ENCODE assay signal across 27 cellular contexts in the genomic region with DNA sequence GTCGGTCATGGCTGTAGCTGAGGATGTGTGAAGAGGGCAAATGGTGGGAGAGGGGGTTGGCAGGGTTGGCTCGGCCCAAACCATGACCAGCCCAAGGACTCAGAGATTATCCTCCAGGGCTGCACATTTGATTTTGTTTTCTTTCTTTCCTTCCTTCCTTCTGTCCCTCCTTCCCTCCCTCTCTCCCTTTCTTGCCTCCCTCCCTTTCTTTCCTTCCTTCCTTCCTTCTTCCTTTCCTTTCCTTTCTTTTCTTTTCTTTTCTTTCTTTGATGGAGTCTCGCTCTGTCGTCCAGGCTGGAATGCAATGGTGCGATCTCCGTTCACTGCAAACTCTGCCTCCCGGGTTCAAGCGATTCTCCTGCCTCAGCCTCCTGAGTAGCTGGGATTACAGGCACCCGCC. TPM values are rescaled to one million over a fixed set of nuclear protein-coding genes. Genes with fewer than 3 reads are reported as not detected.
DNase-seq lines count a peak whose midpoint lies in the region; ATAC-seq, FAIRE-seq and TF ChIP-seq lines count a peak whose summit lies in the region.
"Had no signal": no experiment of that assay in that cellular context is flagged by ENCODE, and none has a peak within 500 bp of the region (broad histone marks: within the 10 kb centered on the region; RNA-seq: fewer than 3 reads in every experiment).

No MANE protein-coding gene starts in this region.

- no peak for TF ChIP-seq CTCF in H9 (conservative IDR thresholded peaks at IDR 0.05)
- no peak for TF ChIP-seq CTCF in RWPE1 (conservative IDR thresholded peaks at IDR 0.05; ENCODE audit: low read depth)
- no peak for TF ChIP-seq CTCF in osteoblast (IDR thresholded peaks at IDR 0.05; ENCODE audit: extremely low read depth, low read depth, low read length)
- TF ChIP-seq CTCF in left lung (IDR thresholded peaks at IDR 0.05) = no peak

- H3K79me2 ChIP-seq in H9 (ENCODE audit: insufficient read depth, low read length) (no peaks in the 10 kb centered on the region), osteoblast (ENCODE audit: insufficient read depth, low read length) (no peaks in the 10 kb centered on the region)

- H3K27me3 ChIP-seq in H9 (ENCODE audit: insufficient read depth, low read length) = no peaks in the 10 kb centered on the region
- no peaks in the 10 kb centered on the region for H3K27me3 ChIP-seq in osteoblast (ENCODE audit: insufficient read depth, low read length)
- no peaks in the 10 kb centered on the region for H3K27me3 ChIP-seq in left lung
- H3K27me3 ChIP-seq: BE2C, BLaER1 had no signal

- no peak overlapping the region for H2AFZ ChIP-seq in H9 (ENCODE audit: low read length)
- H2AFZ ChIP-seq in osteoblast (ENCODE audit: low read length) = no peak overlapping the region

- CTCF ChIA-PET in RWPE1 (lab: Yijun Ruan, JAX) = no interaction called here
- CTCF ChIA-PET in activated naive CD4-positive, alpha-beta T cell treated with anti-CD3 and anti-CD28 coated beads for 36 hours (lab: Charles Lee) = no interaction called here

- no peak overlapping the region for H4K8ac ChIP-seq in H9 (replicated peaks; ENCODE audit: insufficient read length, low read depth, low read length)

- H3K4me3 ChIP-seq in osteoblast (ENCODE audit: insufficient read depth, low read length) (no peak overlapping the region), left lung (no peak overlapping the region)
- H3K4me3 ChIP-seq: BLaER1, GM12878 had no signal

- H3K4me3 Mint-ChIP-seq in H9 = no peak overlapping the region
- H3K4me3 Mint-ChIP-seq in dendritic cell treated with granulocyte-macrophage colony-stimulating factor and Interleukin-4, amounts not matched to agents 40 ng/mL and 50 ng/mL, for 4 days = no peak overlapping the region
- H3K4me3 Mint-ChIP-seq in activated naive CD4-positive, alpha-beta T cell treated with anti-CD3 and anti-CD28 coated beads for 36 hours = no peak overlapping the region
- H3K4me3 Mint-ChIP-seq: CD14-positive monocyte; CD8-positive, alpha-beta memory T cell had no signal

- no peak overlapping the region for H3K18ac ChIP-seq in H9 (ENCODE audit: insufficient read length, low read depth, low read length)

- no peak overlapping the region for H3K27ac ChIP-seq in H9 (ENCODE audit: insufficient read length, low read depth, low read length)
- peak overlapping the region; percentile 39; the same call in 1 of the 2 replicates for H3K27ac ChIP-seq in RWPE1
- H3K27ac ChIP-seq in osteoblast (ENCODE audit: low read depth, low read length) = no peak overlapping the region
- H3K27ac ChIP-seq in left lung = no peak overlapping the region
- H3K27ac ChIP-seq: BLaER1 had no signal

- H3K4me2 ChIP-seq in H9 (ENCODE audit: insufficient read depth, insufficient read length, low read length) = no peak overlapping the region
- no peak overlapping the region for H3K4me2 ChIP-seq in osteoblast (ENCODE audit: insufficient read depth, low read length)
- H3K4me2 ChIP-seq: BLaER1 had no signal

- no peaks in the 10 kb centered on the region for H4K20me1 ChIP-seq in H9 (ENCODE audit: control insufficient read depth, insufficient read depth, insufficient read length)
- no peaks in the 10 kb centered on the region for H4K20me1 ChIP-seq in osteoblast (ENCODE audit: insufficient read depth, low read length)
- H4K20me1 ChIP-seq: BLaER1 had no signal

- no peak overlapping the region for H4K5ac ChIP-seq in H9 (ENCODE audit: insufficient read length, low read depth, low read length)

- no peak overlapping the region for H4K91ac ChIP-seq in H9 (ENCODE audit: insufficient read length, low read depth, low read length)

- POLR2A ChIA-PET in RWPE1 (lab: Yijun Ruan, JAX; ENCODE audit: low non-redundant PET) = no interaction called here

- no peak for FAIRE-seq in GM19239 (lab: Jason Lieb, UNC)
- FAIRE-seq: A204.1, D721Med, GM12878, GM12892, GM18507 had no signal

- no peak overlapping the region for H3K4ac ChIP-seq in H9 (ENCODE audit: low read depth, low read length)

- H3K23me2 ChIP-seq in H9 (ENCODE audit: insufficient read length, low read depth, low read length, poor library complexity, severe bottlenecking) = no peaks in the 10 kb centered on the region

- H3K9ac ChIP-seq in H9 (ENCODE audit: extremely low read depth, insufficient read length, low read length) = no peak overlapping the region
- H3K9ac ChIP-seq: BLaER1 had no signal

- ATAC-seq in left lung = no peak
- ATAC-seq: GM12878 had no signal

- H3K27ac Mint-ChIP-seq in H9 = peak overlapping the region in 2 of 3 experiments; percentile 24 to 45; a peak in 2 of 7 replicates
- H3K27ac Mint-ChIP-seq in dendritic cell treated with granulocyte-macrophage colony-stimulating factor and Interleukin-4, amounts not matched to agents 40 ng/mL and 50 ng/mL, for 4 days = peak overlapping the region; percentile 50
- H3K27ac Mint-ChIP-seq in activated naive CD4-positive, alpha-beta T cell treated with anti-CD3 and anti-CD28 coated beads for 36 hours = no peak overlapping the region
- H3K27ac Mint-ChIP-seq: CD4-positive, alpha-beta memory T cell; CD8-positive, alpha-beta memory T cell had no signal

- no peak for DNase-seq in H9
- no peak for DNase-seq in RWPE1 (ENCODE audit: low spot score)
- DNase-seq in osteoblast (ENCODE audit: insufficient read length, low spot score, missing footprints) = peak; percentile 31
- DNase-seq in GM19239 (ENCODE audit: insufficient read length, low spot score) = no peak
- no peak for DNase-seq in left lung
- DNase-seq in HK-2 (ENCODE audit: unreplicated experiment) = no peak
- DNase-seq in activated naive CD4-positive, alpha-beta T cell treated with anti-CD3 and anti-CD28 coated beads for 36 hours = no peak
- DNase-seq: 8988T; ACHN; BE2C; C1 segment of cervical spinal cord; CD4-positive, alpha-beta memory T cell; CD4-positive, CD25-positive, alpha-beta regulatory T cell; CD8-positive, alpha-beta memory T cell; COR-L47; DMS79; DND-41; EL; GDM1 had no signal

- no peak overlapping the region for H3K23ac ChIP-seq in H9 (ENCODE audit: insufficient read length, low read depth, low read length)

- H3K4me1 Mint-ChIP-seq in H9 = peaks cover 21 to 31% of the 10 kb centered on the region in 2 experiments
- H3K4me1 Mint-ChIP-seq in dendritic cell treated with granulocyte-macrophage colony-stimulating factor and Interleukin-4, amounts not matched to agents 40 ng/mL and 50 ng/mL, for 4 days (ENCODE audit: low read depth) = peaks cover 48% of the 10 kb centered on the region
- H3K4me1 Mint-ChIP-seq in activated naive CD4-positive, alpha-beta T cell treated with anti-CD3 and anti-CD28 coated beads for 36 hours (ENCODE audit: low read depth) = peaks cover 2% of the 10 kb centered on the region
- H3K4me1 Mint-ChIP-seq: CD4-positive, CD25-positive, alpha-beta regulatory T cell; CD8-positive, alpha-beta memory T cell had no signal

- no peak overlapping the region for H2BK20ac ChIP-seq in H9 (ENCODE audit: low read depth, low read length, poor library complexity, severe bottlenecking)

- intact Hi-C loops in dendritic cell treated with granulocyte-macrophage colony-stimulating factor and Interleukin-4, amounts not matched to agents 40 ng/mL and 50 ng/mL, for 4 days (cut with micrococcal nuclease) = no loop called here
- intact Hi-C loops in left lung (cut with DNase I) = no loop called here
- intact Hi-C loops in activated naive CD4-positive, alpha-beta T cell treated with anti-CD3 and anti-CD28 coated beads for 36 hours (cut with micrococcal nuclease) = no loop called here

- WGBS in H9 (ENCODE audit: extremely low coverage, insufficient read length, low lambda C conversion rate) = no CpG with 5 or more reads among the region's 9 CpGs

- H3K56ac ChIP-seq in H9 (ENCODE audit: insufficient read length, low read depth, low read length) = no peak overlapping the region

- H2BK5ac ChIP-seq in H9 (ENCODE audit: insufficient read length, low read length) = no peak overlapping the region

- H3K9me3 ChIP-seq in H9 (ENCODE audit: control insufficient read depth, low read depth, low read length) (no peaks in the 10 kb centered on the region), osteoblast (ENCODE audit: low read depth, low read length) (no peaks in the 10 kb centered on the region), left lung (no peaks in the 10 kb centered on the region)
- H3K9me3 ChIP-seq: BE2C, BLaER1 had no signal

- H3T11ph ChIP-seq in H9 (ENCODE audit: low read length) = no peak overlapping the region

- H3K27me3 Mint-ChIP-seq in H9 (ENCODE audit: low read depth) = no peaks in the 10 kb centered on the region
- H3K27me3 Mint-ChIP-seq in dendritic cell treated with granulocyte-macrophage colony-stimulating factor and Interleukin-4, amounts not matched to agents 40 ng/mL and 50 ng/mL, for 4 days = no peaks in the 10 kb centered on the region
- H3K27me3 Mint-ChIP-seq in activated naive CD4-positive, alpha-beta T cell treated with anti-CD3 and anti-CD28 coated beads for 36 hours (ENCODE audit: low read depth) = no peaks in the 10 kb centered on the region
- H3K27me3 Mint-ChIP-seq: CD4-positive, alpha-beta memory T cell; CD4-positive, CD25-positive, alpha-beta regulatory T cell; CD8-positive, alpha-beta memory T cell had no signal

- no peak overlapping the region for H2BK15ac ChIP-seq in H9 (ENCODE audit: low read depth, low read length)

- no peaks in the 10 kb centered on the region for H3K79me1 ChIP-seq in H9 (ENCODE audit: insufficient read depth, low read depth, low read length, poor library complexity, severe bottlenecking)

- no peaks in the 10 kb centered on the region; a peak in 1 of 5 replicates for H3K9me3 Mint-ChIP-seq in H9
- H3K9me3 Mint-ChIP-seq in dendritic cell treated with granulocyte-macrophage colony-stimulating factor and Interleukin-4, amounts not matched to agents 40 ng/mL and 50 ng/mL, for 4 days = no peaks in the 10 kb centered on the region
- no peaks in the 10 kb centered on the region for H3K9me3 Mint-ChIP-seq in activated naive CD4-positive, alpha-beta T cell treated with anti-CD3 and anti-CD28 coated beads for 36 hours
- H3K9me3 Mint-ChIP-seq: CD14-positive monocyte; CD4-positive, alpha-beta memory T cell; CD8-positive, alpha-beta memory T cell had no signal

- H3K36me3 ChIP-seq in osteoblast (ENCODE audit: insufficient read depth, low read length) = no peaks in the 10 kb centered on the region
- H3K36me3 ChIP-seq in left lung = no peaks in the 10 kb centered on the region
- H3K36me3 ChIP-seq: BE2C, BLaER1 had no signal

- H2BK12ac ChIP-seq in H9 (ENCODE audit: insufficient read length, low read depth, low read length) = no peak overlapping the region

- peaks cover 5% of the 10 kb centered on the region; the same call in 1 of the 2 replicates for H3K4me1 ChIP-seq in H9 (ENCODE audit: insufficient read depth, low read length)
- no peaks in the 10 kb centered on the region for H3K4me1 ChIP-seq in osteoblast (ENCODE audit: insufficient read depth, low read length)
- H3K4me1 ChIP-seq in left lung = peaks cover 0 to 15% of the 10 kb centered on the region in 2 donors
- H3K4me1 ChIP-seq: BE2C had no signal

- H2BK120ac ChIP-seq in H9 (ENCODE audit: low read depth, low read length, poor library complexity, severe bottlenecking) = no peak overlapping the region

- no peak overlapping the region for H2AK5ac ChIP-seq in H9 (ENCODE audit: insufficient read length, low read length)

- no peak overlapping the region for H3K14ac ChIP-seq in H9 (ENCODE audit: insufficient read depth, low read length)

- no peaks in the 10 kb centered on the region; a peak in 1 of 7 replicates for H3K36me3 Mint-ChIP-seq in H9 (ENCODE audit: insufficient read depth in 1 of 3, low read depth in 3 of 3)
- peaks cover 7% of the 10 kb centered on the region for H3K36me3 Mint-ChIP-seq in dendritic cell treated with granulocyte-macrophage colony-stimulating factor and Interleukin-4, amounts not matched to agents 40 ng/mL and 50 ng/mL, for 4 days (ENCODE audit: low read depth)
- no peaks in the 10 kb centered on the region for H3K36me3 Mint-ChIP-seq in activated naive CD4-positive, alpha-beta T cell treated with anti-CD3 and anti-CD28 coated beads for 36 hours (ENCODE audit: low read depth)
- H3K36me3 Mint-ChIP-seq: CD4-positive, alpha-beta memory T cell; CD4-positive, CD25-positive, alpha-beta regulatory T cell had no signal

RNA-seq across cellular contexts. Expression of a gene that starts 3.8 kb away (rescaled TPM):
- total RNA-seq in H9 (2021) = 14.8 and 16.4 TPM in 2 replicates
- total RNA-seq in osteoblast = 0.88 and 1.1 TPM in 2 replicates
- 1 to 10 TPM in 1 of 2 donors, under 1 TPM in 1; 0.76 to 1.8 TPM for total RNA-seq in left lung
- total RNA-seq in activated naive CD4-positive, alpha-beta T cell treated with anti-CD3 and anti-CD28 coated beads for 36 hours = under 1 TPM; 0.57 to 0.62 TPM
- total RNA-seq: CD4-positive, alpha-beta memory T cell; CD4-positive, CD25-positive, alpha-beta regulatory T cell had no signal

RNA-seq across cellular contexts. Expression of a gene that starts 19.0 kb away (rescaled TPM):
- total RNA-seq in H9 (2021) (1.3 TPM in 2 replicates), osteoblast (3.5 and 6.2 TPM in 2 replicates), left lung (1 to 10 TPM; 2.9 to 3.3 TPM)
- 10 to 100 TPM; 26.6 to 32.6 TPM for total RNA-seq in activated naive CD4-positive, alpha-beta T cell treated with anti-CD3 and anti-CD28 coated beads for 36 hours

RNA-seq across cellular contexts. Expression of a gene that starts 46.9 kb away (rescaled TPM):
- total RNA-seq in H9 (2021) (241 and 243 TPM in 2 replicates), osteoblast (99.9 and 121 TPM in 2 replicates), left lung (100 to 1,000 TPM; 116 to 160 TPM)
- 10 to 100 TPM; 95.3 to 96.9 TPM for total RNA-seq in activated naive CD4-positive, alpha-beta T cell treated with anti-CD3 and anti-CD28 coated beads for 36 hours

RNA-seq across cellular contexts. Expression of a gene that starts 55.8 kb away (rescaled TPM):
- 43.1 and 48.8 TPM in 2 replicates for total RNA-seq in H9 (2021)
- 11.5 and 14.5 TPM in 2 replicates for total RNA-seq in osteoblast
- total RNA-seq in left lung = 10 to 100 TPM; 28.1 to 40.9 TPM
- total RNA-seq in activated naive CD4-positive, alpha-beta T cell treated with anti-CD3 and anti-CD28 coated beads for 36 hours = 10 to 100 TPM; 17.9 to 22.0 TPM
